Comparison of ENCODE assay signal across 18 cellular contexts in genomic region chr9:72949918-72950325, GRCh38. TPM values are rescaled to one million over a fixed set of nuclear protein-coding genes. Genes with fewer than 3 reads are reported as not detected.
DNase-seq lines count a peak whose midpoint lies in the region; ATAC-seq, FAIRE-seq and TF ChIP-seq lines count a peak whose summit lies in the region.
"Had no signal": no experiment of that assay in that cellular context is flagged by ENCODE, and none has a peak within 500 bp of the region (broad histone marks: within the 10 kb centered on the region; RNA-seq: fewer than 3 reads in every experiment).

No MANE protein-coding gene starts in this region.

- intact Hi-C loops in K562 (cut with micrococcal nuclease) (loop anchor here (5.0 kb wide), 1 partner anchor 72 kb away; no protein-coding TSS in a partner anchor), stomach (cut with DNase I; ENCODE audit: low total_unique reads) (no loop called here)

- TF ChIP-seq EP300 in K562 (IDR thresholded peaks at IDR 0.05; ENCODE audit: low read length) (no peak), stomach (IDR thresholded peaks at IDR 0.05) (no peak)

- no peaks in the 10 kb centered on the region for H3F3A ChIP-seq in GM23338 (replicated peaks; ENCODE audit: low read depth)

- ATAC-seq in GM23338 (no peak), K562 (peak; percentile 34; the same call in 1 of the 3 replicates), HG02840 (IDR thresholded peaks at IDR 0.05; ENCODE audit: low FRiP score, unreplicated experiment) (no peak), HG02623 (IDR thresholded peaks at IDR 0.05; ENCODE audit: unreplicated experiment) (no peak)
- ATAC-seq: effector memory CD8-positive, alpha-beta T cell; Panc1 had no signal

- H3K9me1 ChIP-seq in K562 (ENCODE audit: control insufficient read depth, insufficient read depth, low read length) = no peaks in the 10 kb centered on the region

- in situ Hi-C loops in K562 (cut with MboI) = no loop called here

- peak overlapping the region; percentile 19; the same call in 1 of the 2 replicates for H3K27ac Mint-ChIP-seq in GM23338
- H3K27ac Mint-ChIP-seq: activated naive CD8-positive, alpha-beta T cell treated with anti-CD3 and anti-CD28 coated beads for 36 hours; effector memory CD8-positive, alpha-beta T cell; memory B cell had no signal

- TF ChIP-seq RAD21 in K562 (CRISPR knock-in tag; conservative IDR thresholded peaks at IDR 0.05 in 1 of 2, IDR thresholded peaks at IDR 0.05 in 1 of 2) = no peak

- no peak overlapping the region for H3K4me3 Mint-ChIP-seq in GM23338
- H3K4me3 Mint-ChIP-seq: activated naive CD8-positive, alpha-beta T cell treated with anti-CD3 and anti-CD28 coated beads for 36 hours; effector memory CD8-positive, alpha-beta T cell; memory B cell had no signal

- no peaks in the 10 kb centered on the region for H4K20me1 ChIP-seq in GM23338 (replicated peaks; ENCODE audit: insufficient read depth)
- no peaks in the 10 kb centered on the region for H4K20me1 ChIP-seq in K562 (replicated peaks; ENCODE audit: control insufficient read depth, insufficient read depth, low read length)

- no peaks in the 10 kb centered on the region for H3K9me3 ChIP-seq in K562 (replicated peaks; ENCODE audit: control insufficient read depth, insufficient read depth, low read depth, low read length)
- no peaks in the 10 kb centered on the region for H3K9me3 ChIP-seq in mucosa of rectum (ENCODE audit: control insufficient read depth in 2 of 2, low read length in 2 of 2)
- H3K9me3 ChIP-seq in stomach = no peaks in the 10 kb centered on the region

- H3K9ac ChIP-seq in K562 (ENCODE audit: insufficient read depth in 1 of 2, low read depth in 2 of 2, low read length in 2 of 2) = peak overlapping the region in 1 of 2 experiments; percentile 37; a peak in 1 of 4 replicates
- no peak overlapping the region for H3K9ac ChIP-seq in mucosa of rectum (ENCODE audit: low read depth in 1 of 2, low read length in 2 of 2)

- CTCF ChIA-PET in K562 (lab: Yijun Ruan, JAX; ENCODE audit: low intra/inter-chr PET ratio) = no interaction called here

- TF ChIP-seq POLR2A in K562 (conservative IDR thresholded peaks at IDR 0.05) (no peak), stomach (IDR thresholded peaks at IDR 0.05) (no peak)

- H3K9me2 ChIP-seq in GM23338 (ENCODE audit: insufficient read depth) = no peaks in the 10 kb centered on the region

- H3K4me3 ChIP-seq in GM23338 = no peak overlapping the region
- no peak overlapping the region for H3K4me3 ChIP-seq in K562
- peak overlapping the region; percentile 1 to 20 for H3K4me3 ChIP-seq in mucosa of rectum (ENCODE audit: low read length in 2 of 2)
- peak overlapping the region; percentile 35 to 54 (median 41) for H3K4me3 ChIP-seq in stomach
- H3K4me3 ChIP-seq: cardiac muscle cell had no signal

- peaks cover 22% of the 10 kb centered on the region; the same call in 2 of the 3 replicates for H3K4me1 Mint-ChIP-seq in GM23338

- no peaks in the 10 kb centered on the region for H3K27me3 Mint-ChIP-seq in GM23338 (ENCODE audit: insufficient read depth, low read depth, poor library complexity)

- FAIRE-seq in K562 (lab: Jason Lieb, UNC) (peak; percentile 54), urothelium cell line (lab: Jason Lieb, UNC) (no peak)
- FAIRE-seq: frontal cortex had no signal

- no peak for TF ChIP-seq CTCF in GM23338 (conservative IDR thresholded peaks at IDR 0.05; ENCODE audit: low read depth in 2 of 2)
- no peak for TF ChIP-seq CTCF in K562 (IDR thresholded peaks at IDR 0.05 in 2 of 3, conservative IDR thresholded peaks at IDR 0.05 in 1 of 3; ENCODE audit: insufficient read depth in 2 of 3, low read depth in 1 of 3, low read length in 3 of 3)
- no peak for TF ChIP-seq CTCF in stomach (IDR thresholded peaks at IDR 0.05)

- H3K79me2 ChIP-seq in GM23338 (replicated peaks; ENCODE audit: insufficient read depth) (no peaks in the 10 kb centered on the region), K562 (ENCODE audit: control insufficient read depth, insufficient read depth, low read length) (0 out of 3 replicates have a peak, but pooled peaks cover 7% of the 10 kb centered on the region)

- H2AFZ ChIP-seq in GM23338 = no peak overlapping the region
- H2AFZ ChIP-seq in K562 (ENCODE audit: low read depth, low read length) = peak overlapping the region; percentile 71

- no peaks in the 10 kb centered on the region for H3K36me3 ChIP-seq in GM23338 (ENCODE audit: insufficient read depth)
- H3K36me3 ChIP-seq in K562 (ENCODE audit: control insufficient read depth, insufficient read depth, low read length) = no peaks in the 10 kb centered on the region
- H3K36me3 ChIP-seq in mucosa of rectum (ENCODE audit: control insufficient read depth in 2 of 2, insufficient read depth in 2 of 2, low read length in 2 of 2) = no peaks in the 10 kb centered on the region
- no peaks in the 10 kb centered on the region for H3K36me3 ChIP-seq in stomach
- H3K36me3 ChIP-seq: cardiac muscle cell had no signal

- H3K4me1 ChIP-seq in GM23338 (ENCODE audit: insufficient read depth) = peaks cover 5% of the 10 kb centered on the region; the same call in 1 of the 2 replicates
- H3K4me1 ChIP-seq in K562 (replicated peaks in 1 of 2; ENCODE audit: control insufficient read depth in 2 of 2, insufficient read depth in 2 of 2, low read length in 2 of 2) = peaks cover 0 to 3% of the 10 kb centered on the region in 2 experiments; a peak in 3 of 5 replicates
- peaks cover 12 to 32% of the 10 kb centered on the region in 2 donors for H3K4me1 ChIP-seq in mucosa of rectum (ENCODE audit: control insufficient read depth in 2 of 2, insufficient read depth in 2 of 2, low read length in 2 of 2)
- H3K4me1 ChIP-seq in stomach = peaks cover 4 to 66% (median 42%) of the 10 kb centered on the region in 4 donors

- WGBS in K562 (ENCODE audit: insufficient coverage, low coverage, missing lambda C conversion rate) = 35% methylated on average over 7 of the region's 7 CpGs
- WGBS in stomach, 5 donors = 34 to 57% (median 44%) methylated on average over 7 of the region's 7 CpGs

- H3K27ac ChIP-seq in GM23338 (ENCODE audit: low read depth) (no peak overlapping the region), K562 (ENCODE audit: extremely low read depth, low read depth, low read length) (no peak overlapping the region; the same call in 2 of the 3 replicates), mucosa of rectum (ENCODE audit: low read depth in 2 of 2, low read length in 2 of 2) (peak overlapping the region in 1 of 2 donors; percentile 49), stomach (peak overlapping the region in 4 of 5 donors; percentile 73 to 91 (median 78))
- H3K27ac ChIP-seq: cardiac muscle cell had no signal

- BruUV-seq in K562 (replicated peaks; lab: Mats Ljungman, UMichigan) = no TSS peak

- POLR2A ChIA-PET in K562 (lab: Yijun Ruan, JAX) = interaction anchor here (0.6 to 1.2 kb wide), 2 partner anchors 45 to 203 kb away, joined by 3 read pairs; no protein-coding TSS in a partner anchor

- no peaks in the 10 kb centered on the region for H3K36me3 Mint-ChIP-seq in GM23338 (ENCODE audit: low read depth)
- H3K36me3 Mint-ChIP-seq: activated naive CD8-positive, alpha-beta T cell treated with anti-CD3 and anti-CD28 coated beads for 36 hours; memory B cell had no signal

- DNase-seq in GM23338 (ENCODE audit: low spot score) = no peak
- DNase-seq in K562 (ENCODE audit: extremely low read depth in 1 of 4, low spot score in 3 of 4) = no peak
- DNase-seq in stomach = no peak
- DNase-seq in urothelium cell line (ENCODE audit: low spot score) = no peak
- no peak for DNase-seq in NOMO-1 treated with dmso at 0.1 percent for 144 hours (lab: John Stamatoyannopoulos, UW; ENCODE audit: unreplicated experiment)
- DNase-seq: activated naive CD8-positive, alpha-beta T cell treated with anti-CD3 and anti-CD28 coated beads for 36 hours; effector memory CD8-positive, alpha-beta T cell; NCI-H187 treated with DMSO at 0.1 percent for 48 hours; NCI-H524; nucleus accumbens; substantia nigra had no signal

- no peaks in the 10 kb centered on the region for H3K9me3 Mint-ChIP-seq in GM23338
- H3K9me3 Mint-ChIP-seq: activated naive CD8-positive, alpha-beta T cell treated with anti-CD3 and anti-CD28 coated beads for 36 hours; effector memory CD8-positive, alpha-beta T cell; memory B cell had no signal

- no peaks in the 10 kb centered on the region for H3K27me3 ChIP-seq in GM23338 (ENCODE audit: insufficient read depth)
- no peaks in the 10 kb centered on the region for H3K27me3 ChIP-seq in K562 (ENCODE audit: control insufficient read depth in 2 of 2, insufficient read depth in 2 of 2, low read length in 2 of 2)
- no peaks in the 10 kb centered on the region for H3K27me3 ChIP-seq in mucosa of rectum (ENCODE audit: control insufficient read depth in 2 of 2, insufficient read depth in 2 of 2, low read length in 2 of 2)
- no peaks in the 10 kb centered on the region for H3K27me3 ChIP-seq in stomach
- H3K27me3 ChIP-seq: cardiac muscle cell had no signal

- no peak overlapping the region for H3K4me2 ChIP-seq in GM23338
- H3K4me2 ChIP-seq in K562 (ENCODE audit: insufficient read depth, low read length) = no peak overlapping the region; the same call in 1 of the 2 replicates

TF ChIP-seq in GM23338, 12 proteins besides CTCF, POLR2A, EP300 and RAD21 (continues in another document):
- no peak for TF ChIP-seq JUNB (IDR thresholded peaks at IDR 0.05; ENCODE audit: unreplicated experiment)

TF ChIP-seq in K562, 482 proteins besides CTCF, POLR2A, EP300 and RAD21 (continues in another document):
- TF ChIP-seq RBM17 (IDR thresholded peaks at IDR 0.05; ENCODE audit: borderline replicate concordance, low read depth, low read length) = no peak

RNA-seq across cellular contexts. Expression of gene ALDH1A1, which starts 2.9 kb away (rescaled TPM):
- total RNA-seq in GM23338 (2014; rRNA removed; shearing (Covaris generic)) = 2.7 and 3.4 TPM in 2 replicates
- polyA plus RNA-seq in GM23338 (2016; fragmentation: Nextera tagmentation; extraction: Ambion mirVana) = 2.1 and 2.8 TPM in 2 replicates
- total RNA-seq in K562 (2011; cell fraction: chromatin; rRNA removed; ENCODE audit: low replicate concordance) = 1.6 and 2.2 TPM in 2 replicates
- 0.26 and 1.2 TPM in 2 replicates for total RNA-seq in K562 (2011; cell fraction: nucleolus; rRNA removed)
- 1.2 and 1.5 TPM in 2 replicates for total RNA-seq in K562 (2011; cell fraction: nucleoplasm; rRNA removed)
- 19.8 and 21.0 TPM in 2 replicates for total RNA-seq in K562 (2014; rRNA removed)
- total RNA-seq in K562 (2014; rRNA removed; fragmentation: Illumina TruSeq; extraction: Trizol) = 32.8 and 38.5 TPM in 2 replicates
- total RNA-seq in K562 (2015; rRNA removed; fragmentation: Illumina TruSeq; extraction: Trizol) = 81.2 and 86.3 TPM in 2 replicates
- 24.4 and 27.0 TPM in 2 replicates for total RNA-seq in K562 (2021)
- polyA plus RNA-seq in K562 (2011; rRNA removed) = 1.3 and 1.8 TPM in 2 replicates
- 0.55 and 0.75 TPM in 2 replicates for polyA plus RNA-seq in K562 (2011; cell fraction: cytosol; rRNA removed)
- 0.41 TPM in 2 replicates for polyA plus RNA-seq in K562 (2011; cell fraction: nucleus; rRNA removed)
- polyA plus RNA-seq in K562 (2012) = 65.5 and 67.1 TPM in 2 replicates
- polyA plus RNA-seq in K562 (2014; fragmentation: Illumina TruSeq; extraction: Trizol) = 26.3 and 29.3 TPM in 2 replicates
- 10 to 100 TPM; 24.4 to 33.0 TPM for polyA plus RNA-seq in K562 (2014; fragmentation: Nextera tagmentation; extraction: Ambion mirVana)
- 20.9 and 21.9 TPM in 2 replicates for polyA plus RNA-seq in K562 (2014; rRNA removed)
- 3.0 and 5.7 TPM in 2 replicates for polyA minus RNA-seq in K562 (2011; rRNA and poly(A)+ RNA removed)
- polyA minus RNA-seq in K562 (2011; cell fraction: cytosol; rRNA and poly(A)+ RNA removed) = 0.86 TPM in 1 of 2 replicates, not detected in the other
- 0.13 and 0.78 TPM in 2 replicates for polyA minus RNA-seq in K562 (2011; cell fraction: nucleus; rRNA and poly(A)+ RNA removed)
- total RNA-seq in stomach = 100 to 1,000 TPM in 4 of 5 donors, 10 to 100 TPM in 1; 92.1 to 320 (median 187) TPM
- polyA plus RNA-seq in stomach = 100 to 1,000 TPM; 157 to 423 (median 409) TPM
- total RNA-seq: activated naive CD8-positive, alpha-beta T cell treated with anti-CD3 and anti-CD28 coated beads for 36 hours had no signal

Comparison
In these comparisons a context has a peak if more than half of its experiments do, and no peak if none do; other contexts are left out.
1. H3K27ac ChIP-seq: peak in stomach (4 of 5); none in GM23338 (single experiment) and K562 (single experiment).
2. H3K4me3 ChIP-seq: peak in mucosa of rectum (2 of 2) and stomach (4 of 4); none in GM23338 (single experiment) and K562 (single experiment).